1 cellular context compared by ENCODE assay signal in the genomic region with DNA sequence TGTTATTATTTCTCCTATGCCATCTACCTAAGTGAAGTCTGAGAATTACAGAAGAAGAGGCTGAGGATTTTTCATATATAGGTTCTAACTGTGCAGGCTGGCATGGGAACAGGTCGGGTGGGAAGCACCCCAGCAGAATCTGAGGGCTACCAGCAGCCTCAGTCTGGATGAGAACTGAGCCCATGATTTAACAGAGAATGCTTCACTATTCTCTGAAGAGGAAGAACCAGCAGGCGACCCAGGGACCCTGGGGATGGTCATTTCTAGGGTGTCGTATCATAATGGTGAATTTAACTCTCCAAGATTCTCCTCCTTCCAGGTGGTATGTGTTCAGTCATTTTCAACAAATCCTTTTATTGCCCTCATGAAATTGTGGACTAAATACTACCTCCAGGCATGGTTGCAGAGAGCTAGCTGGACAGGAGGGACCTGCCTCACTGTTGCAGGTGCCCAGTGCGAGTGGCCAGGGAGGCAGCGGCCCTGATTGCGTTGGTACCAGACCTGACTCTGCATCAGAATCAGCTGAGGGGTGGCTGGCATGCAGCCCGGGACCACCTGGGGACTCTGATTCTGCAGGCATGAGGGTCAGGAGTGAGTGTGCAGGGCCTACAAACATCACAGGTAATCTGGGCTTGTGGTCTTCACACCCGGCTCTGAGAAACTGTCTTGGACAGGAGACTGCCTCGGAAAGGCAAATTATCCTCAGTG.
TF ChIP-seq lines count a peak whose summit lies in the region.

No MANE protein-coding gene starts in this region.

TF ChIP-seq in H1, 55 proteins besides CTCF, POLR2A, EP300 and RAD21 (continued from another document):
- TF ChIP-seq RFX5 (IDR thresholded peaks at IDR 0.05; ENCODE audit: borderline replicate concordance, low read depth, low read length) (no peak), KDM1A (IDR thresholded peaks at IDR 0.05; ENCODE audit: borderline replicate concordance, low read length) (no peak), SP1 (IDR thresholded peaks at IDR 0.05; ENCODE audit: low read depth, low read length) (no peak), CREB1 (IDR thresholded peaks at IDR 0.05) (no peak), TCF12 (IDR thresholded peaks at IDR 0.05; ENCODE audit: low read depth, low read length) (no peak), SIN3A (conservative IDR thresholded peaks at IDR 0.05 in 1 of 2, IDR thresholded peaks at IDR 0.05 in 1 of 2; ENCODE audit: low read depth in 1 of 2, low read length in 2 of 2) (no peak), RXRA (IDR thresholded peaks at IDR 0.05; ENCODE audit: insufficient read depth, low read depth, low read length) (no peak), YY1 (IDR thresholded peaks at IDR 0.05; ENCODE audit: low read depth, low read length) (no peak), GTF2F1 (IDR thresholded peaks at IDR 0.05; ENCODE audit: borderline replicate concordance, low read depth, low read length) (no peak), SIX5 (IDR thresholded peaks at IDR 0.05; ENCODE audit: low read depth, low read length) (no peak), JUN (IDR thresholded peaks at IDR 0.05; ENCODE audit: low read depth, low read length) (no peak), BACH1 (IDR thresholded peaks at IDR 0.05; ENCODE audit: low read length) (no peak), SIRT6 (IDR thresholded peaks at IDR 0.05; ENCODE audit: low read length) (no peak), SP4 (IDR thresholded peaks at IDR 0.05; ENCODE audit: low read length) (no peak)
- TF ChIP-seq, protein P1, sequence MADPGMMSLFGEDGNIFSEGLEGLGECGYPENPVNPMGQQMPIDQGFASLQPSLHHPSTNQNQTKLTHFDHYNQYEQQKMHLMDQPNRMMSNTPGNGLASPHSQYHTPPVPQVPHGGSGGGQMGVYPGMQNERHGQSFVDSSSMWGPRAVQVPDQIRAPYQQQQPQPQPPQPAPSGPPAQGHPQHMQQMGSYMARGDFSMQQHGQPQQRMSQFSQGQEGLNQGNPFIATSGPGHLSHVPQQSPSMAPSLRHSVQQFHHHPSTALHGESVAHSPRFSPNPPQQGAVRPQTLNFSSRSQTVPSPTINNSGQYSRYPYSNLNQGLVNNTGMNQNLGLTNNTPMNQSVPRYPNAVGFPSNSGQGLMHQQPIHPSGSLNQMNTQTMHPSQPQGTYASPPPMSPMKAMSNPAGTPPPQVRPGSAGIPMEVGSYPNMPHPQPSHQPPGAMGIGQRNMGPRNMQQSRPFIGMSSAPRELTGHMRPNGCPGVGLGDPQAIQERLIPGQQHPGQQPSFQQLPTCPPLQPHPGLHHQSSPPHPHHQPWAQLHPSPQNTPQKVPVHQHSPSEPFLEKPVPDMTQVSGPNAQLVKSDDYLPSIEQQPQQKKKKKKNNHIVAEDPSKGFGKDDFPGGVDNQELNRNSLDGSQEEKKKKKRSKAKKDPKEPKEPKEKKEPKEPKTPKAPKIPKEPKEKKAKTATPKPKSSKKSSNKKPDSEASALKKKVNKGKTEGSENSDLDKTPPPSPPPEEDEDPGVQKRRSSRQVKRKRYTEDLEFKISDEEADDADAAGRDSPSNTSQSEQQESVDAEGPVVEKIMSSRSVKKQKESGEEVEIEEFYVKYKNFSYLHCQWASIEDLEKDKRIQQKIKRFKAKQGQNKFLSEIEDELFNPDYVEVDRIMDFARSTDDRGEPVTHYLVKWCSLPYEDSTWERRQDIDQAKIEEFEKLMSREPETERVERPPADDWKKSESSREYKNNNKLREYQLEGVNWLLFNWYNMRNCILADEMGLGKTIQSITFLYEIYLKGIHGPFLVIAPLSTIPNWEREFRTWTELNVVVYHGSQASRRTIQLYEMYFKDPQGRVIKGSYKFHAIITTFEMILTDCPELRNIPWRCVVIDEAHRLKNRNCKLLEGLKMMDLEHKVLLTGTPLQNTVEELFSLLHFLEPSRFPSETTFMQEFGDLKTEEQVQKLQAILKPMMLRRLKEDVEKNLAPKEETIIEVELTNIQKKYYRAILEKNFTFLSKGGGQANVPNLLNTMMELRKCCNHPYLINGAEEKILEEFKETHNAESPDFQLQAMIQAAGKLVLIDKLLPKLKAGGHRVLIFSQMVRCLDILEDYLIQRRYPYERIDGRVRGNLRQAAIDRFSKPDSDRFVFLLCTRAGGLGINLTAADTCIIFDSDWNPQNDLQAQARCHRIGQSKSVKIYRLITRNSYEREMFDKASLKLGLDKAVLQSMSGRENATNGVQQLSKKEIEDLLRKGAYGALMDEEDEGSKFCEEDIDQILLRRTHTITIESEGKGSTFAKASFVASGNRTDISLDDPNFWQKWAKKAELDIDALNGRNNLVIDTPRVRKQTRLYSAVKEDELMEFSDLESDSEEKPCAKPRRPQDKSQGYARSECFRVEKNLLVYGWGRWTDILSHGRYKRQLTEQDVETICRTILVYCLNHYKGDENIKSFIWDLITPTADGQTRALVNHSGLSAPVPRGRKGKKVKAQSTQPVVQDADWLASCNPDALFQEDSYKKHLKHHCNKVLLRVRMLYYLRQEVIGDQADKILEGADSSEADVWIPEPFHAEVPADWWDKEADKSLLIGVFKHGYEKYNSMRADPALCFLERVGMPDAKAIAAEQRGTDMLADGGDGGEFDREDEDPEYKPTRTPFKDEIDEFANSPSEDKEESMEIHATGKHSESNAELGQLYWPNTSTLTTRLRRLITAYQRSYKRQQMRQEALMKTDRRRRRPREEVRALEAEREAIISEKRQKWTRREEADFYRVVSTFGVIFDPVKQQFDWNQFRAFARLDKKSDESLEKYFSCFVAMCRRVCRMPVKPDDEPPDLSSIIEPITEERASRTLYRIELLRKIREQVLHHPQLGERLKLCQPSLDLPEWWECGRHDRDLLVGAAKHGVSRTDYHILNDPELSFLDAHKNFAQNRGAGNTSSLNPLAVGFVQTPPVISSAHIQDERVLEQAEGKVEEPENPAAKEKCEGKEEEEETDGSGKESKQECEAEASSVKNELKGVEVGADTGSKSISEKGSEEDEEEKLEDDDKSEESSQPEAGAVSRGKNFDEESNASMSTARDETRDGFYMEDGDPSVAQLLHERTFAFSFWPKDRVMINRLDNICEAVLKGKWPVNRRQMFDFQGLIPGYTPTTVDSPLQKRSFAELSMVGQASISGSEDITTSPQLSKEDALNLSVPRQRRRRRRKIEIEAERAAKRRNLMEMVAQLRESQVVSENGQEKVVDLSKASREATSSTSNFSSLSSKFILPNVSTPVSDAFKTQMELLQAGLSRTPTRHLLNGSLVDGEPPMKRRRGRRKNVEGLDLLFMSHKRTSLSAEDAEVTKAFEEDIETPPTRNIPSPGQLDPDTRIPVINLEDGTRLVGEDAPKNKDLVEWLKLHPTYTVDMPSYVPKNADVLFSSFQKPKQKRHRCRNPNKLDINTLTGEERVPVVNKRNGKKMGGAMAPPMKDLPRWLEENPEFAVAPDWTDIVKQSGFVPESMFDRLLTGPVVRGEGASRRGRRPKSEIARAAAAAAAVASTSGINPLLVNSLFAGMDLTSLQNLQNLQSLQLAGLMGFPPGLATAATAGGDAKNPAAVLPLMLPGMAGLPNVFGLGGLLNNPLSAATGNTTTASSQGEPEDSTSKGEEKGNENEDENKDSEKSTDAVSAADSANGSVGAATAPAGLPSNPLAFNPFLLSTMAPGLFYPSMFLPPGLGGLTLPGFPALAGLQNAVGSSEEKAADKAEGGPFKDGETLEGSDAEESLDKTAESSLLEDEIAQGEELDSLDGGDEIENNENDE (IDR thresholded peaks at IDR 0.05; ENCODE audit: insufficient replicate concordance, low read length): no peak
TF ChIP-seq in H1: peak in this region for 0.
